21 cellular contexts compared by ENCODE assay signal in the genomic region with DNA sequence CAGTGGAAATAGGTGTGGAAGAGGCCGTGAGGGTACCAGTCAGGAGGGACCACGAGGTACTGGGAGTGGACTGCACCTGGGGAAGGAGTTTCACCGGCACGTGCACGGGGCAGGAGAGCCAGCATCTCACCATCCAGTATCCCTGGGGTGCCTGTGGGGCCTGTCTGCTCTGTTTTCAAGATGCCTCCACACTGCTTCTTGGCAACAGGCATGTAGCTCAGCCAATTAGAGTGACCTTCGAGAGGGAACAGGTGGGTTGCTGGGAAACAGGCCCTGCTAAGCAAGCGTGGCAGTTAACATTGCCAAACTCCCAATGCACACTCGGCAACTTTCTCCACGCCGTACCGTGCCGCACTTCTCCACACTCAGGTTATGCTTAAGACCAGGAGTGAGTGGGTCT.
"Had no signal": no experiment of that assay in that cellular context is flagged by ENCODE, and none has a peak within 500 bp of the region (broad histone marks: within the 10 kb centered on the region; RNA-seq: fewer than 3 reads in every experiment).

No MANE protein-coding gene starts in this region.

- DNase-seq: activated CD4-positive, alpha-beta T cell treated with anti-CD3 and anti-CD28 coated beads, Interleukin-2, amount 10 ng/mL, durations not matched to agents 7 days and 5 days; activated CD8-positive, alpha-beta memory T cell treated with anti-CD3 and anti-CD28 coated beads, Interleukin-2, amount 10 ng/mL, durations not matched to agents 7 days and 5 days; activated CD8-positive, alpha-beta T cell treated with anti-CD3 and anti-CD28 coated beads for 36 hours; activated effector memory CD4-positive, alpha-beta T cell treated with anti-CD3 and anti-CD28 coated beads, Interleukin-2, amount 50 U/mL, for 16 hours; activated naive CD4-positive, alpha-beta T cell treated with anti-CD3 and anti-CD28 coated beads, Interleukin-2, amount 10 ng/mL, durations not matched to agents 7 days and 5 days; activated T-cell treated with anti-CD3 and anti-CD28 coated beads for 4 hours; aorta; left colon; lower lobe of right lung; mesendoderm; naive thymus-derived CD4-positive, alpha-beta T cell; stimulated activated CD4-positive, alpha-beta T cell treated with anti-CD3 and anti-CD28 coated beads, Interleukin-2, amount 100 ng/mL, for 48 hours; stimulated activated CD8-positive, alpha-beta memory T cell treated with anti-CD3 and anti-CD28 coated beads, Interleukin-4, amount 100 ng/mL, for 48 hours; stimulated activated naive B cell treated with anti-CD40 and anti-IgM and Interleukin-4, amounts not matched to agents 10 μg/mL and 1 μg/mL and 100 μg/mL, for 72 hours; testis; trophoblast cell; uterus had no signal

- H3K4me3 ChIP-seq: heart left ventricle, lower lobe of right lung, testis, uterus had no signal

- ATAC-seq: activated CD4-positive, CD25-positive, alpha-beta regulatory T cell treated with anti-CD3 and anti-CD28 coated beads, Interleukin-2, amount 50 U/mL, for 24 hours; activated CD8-positive, alpha-beta memory T cell treated with anti-CD3 and anti-CD28 coated beads, Interleukin-2, amount 10 ng/mL, durations not matched to agents 7 days and 5 days; activated CD8-positive, alpha-beta T cell treated with anti-CD3 and anti-CD28 coated beads for 36 hours; heart left ventricle; left colon; lower lobe of right lung; naive thymus-derived CD4-positive, alpha-beta T cell; stimulated activated naive B cell treated with anti-CD40 and anti-IgM and Interleukin-4, amounts not matched to agents 10 μg/mL and 1 μg/mL and 100 μg/mL, for 72 hours had no signal

- FAIRE-seq: islet of Langerhans had no signal

- H3K4me1 ChIP-seq: heart left ventricle, lower lobe of right lung, testis, uterus had no signal

- H3K27ac ChIP-seq: heart left ventricle, lower lobe of right lung, testis, uterus, VCaP had no signal

- H3K27me3 ChIP-seq: heart left ventricle, testis, uterus had no signal

- H3K36me3 ChIP-seq: uterus had no signal

- H3K9me3 ChIP-seq: testis, uterus had no signal
